ENCODE assay signal across 25 cellular contexts in the genomic region with DNA sequence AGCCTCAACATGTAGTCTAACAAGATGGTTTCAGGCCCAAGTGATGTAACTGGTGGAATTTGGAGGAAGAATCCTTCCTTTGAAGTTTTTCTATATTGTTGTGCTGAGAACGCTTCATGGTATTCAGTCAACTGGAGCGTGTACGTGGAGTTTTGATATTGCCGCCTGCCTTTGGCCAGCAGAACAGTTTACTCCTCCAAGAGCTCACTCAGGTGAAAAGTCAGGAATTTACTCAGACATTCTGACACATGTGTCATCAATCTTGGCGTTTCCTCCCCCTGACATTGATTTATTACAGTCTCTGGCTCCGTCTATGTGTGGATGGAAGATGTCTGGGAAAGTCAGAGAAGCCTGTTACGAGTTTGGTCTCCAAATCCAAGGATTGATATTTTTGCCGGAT. TPM values are rescaled to one million over a fixed set of nuclear protein-coding genes. Genes with fewer than 3 reads are reported as not detected.
DNase-seq lines count a peak whose midpoint lies in the region; ATAC-seq, FAIRE-seq and TF ChIP-seq lines count a peak whose summit lies in the region.
"Had no signal": no experiment of that assay in that cellular context is flagged by ENCODE, and none has a peak within 500 bp of the region (broad histone marks: within the 10 kb centered on the region; RNA-seq: fewer than 3 reads in every experiment).

No MANE protein-coding gene starts in this region.

- no peaks in the 10 kb centered on the region for H3K36me3 ChIP-seq in SK-N-SH (replicated peaks in 1 of 2; ENCODE audit: control insufficient read depth in 1 of 2, insufficient read depth in 2 of 2, low read length in 1 of 2)
- no peaks in the 10 kb centered on the region for H3K36me3 ChIP-seq in astrocyte (ENCODE audit: insufficient read depth, low read length)
- no peaks in the 10 kb centered on the region for H3K36me3 ChIP-seq in keratinocyte (ENCODE audit: control insufficient read depth in 2 of 2, extremely low read depth in 1 of 2, insufficient read depth in 2 of 2, low read length in 2 of 2)
- no peaks in the 10 kb centered on the region for H3K36me3 ChIP-seq in smooth muscle cell (ENCODE audit: low read depth)
- H3K36me3 ChIP-seq in uterus, result no peaks in the 10 kb centered on the region
- H3K36me3 ChIP-seq: BE2C, upper lobe of right lung had no signal

- H4K20me1 ChIP-seq in SK-N-SH (ENCODE audit: insufficient read depth) (no peaks in the 10 kb centered on the region), astrocyte (ENCODE audit: insufficient read depth, low read length) (no peaks in the 10 kb centered on the region), keratinocyte (ENCODE audit: control insufficient read depth, extremely low read depth, insufficient read depth, low read length) (no peaks in the 10 kb centered on the region), smooth muscle cell (ENCODE audit: low read depth) (no peaks in the 10 kb centered on the region)

- H3F3A ChIP-seq in SK-N-SH (replicated peaks; ENCODE audit: insufficient read depth) (peaks cover 34% of the 10 kb centered on the region), smooth muscle cell (ENCODE audit: low read depth) (no peaks in the 10 kb centered on the region)

- ATAC-seq in SK-N-SH treated with all-trans-retinoic acid at 6 μM for 48 hours, result no peak
- ATAC-seq in GM18505 (IDR thresholded peaks at IDR 0.05; ENCODE audit: unreplicated experiment), result no peak
- ATAC-seq: activated CD8-positive, alpha-beta T cell treated with anti-CD3 and anti-CD28 coated beads for 36 hours; left ventricle myocardium superior; mucosa of descending colon; upper lobe of right lung had no signal

- H3K4me3 Mint-ChIP-seq in astrocyte (ENCODE audit: unreplicated experiment), result no peak overlapping the region
- H3K4me3 Mint-ChIP-seq: activated CD8-positive, alpha-beta T cell treated with anti-CD3 and anti-CD28 coated beads for 36 hours; H9 had no signal

- H3K4me2 ChIP-seq in SK-N-SH (no peak overlapping the region), astrocyte (ENCODE audit: low read length) (no peak overlapping the region), keratinocyte (ENCODE audit: control insufficient read depth, extremely low read depth, insufficient read depth, low read depth, low read length) (peak overlapping the region; percentile 80), smooth muscle cell (no peak overlapping the region)

- no peaks in the 10 kb centered on the region for H3K36me3 Mint-ChIP-seq in astrocyte (ENCODE audit: low read depth, unreplicated experiment)

- H3K4me3 ChIP-seq in SK-N-SH (ENCODE audit: low read depth in 2 of 2, low read length in 1 of 2) (no peak overlapping the region), astrocyte (ENCODE audit: insufficient read depth, low read depth, low read length) (no peak overlapping the region), keratinocyte (ENCODE audit: control insufficient read depth in 2 of 3, extremely low read depth in 1 of 3, insufficient read depth in 2 of 3, low read depth in 1 of 3, low read length in 3 of 3) (peak overlapping the region in 1 of 3 experiments; percentile 38), smooth muscle cell (no peak overlapping the region), uterus (no peak overlapping the region)
- H3K4me3 ChIP-seq: mucosa of descending colon, SK-N-MC, upper lobe of right lung had no signal

- dilution Hi-C loops in keratinocyte (cut with MboI; ENCODE audit: extremely low pct_ligation_motif_present, low sequenced_read_pairs), result no loop called here

- H3K4me1 ChIP-seq in SK-N-SH (ENCODE audit: control insufficient read depth in 1 of 2, insufficient read depth in 2 of 2, low read depth in 1 of 2, low read length in 1 of 2), result peaks cover 0 to 9% of the 10 kb centered on the region in 2 experiments; a peak in 1 of 4 replicates
- peaks cover 21% of the 10 kb centered on the region for H3K4me1 ChIP-seq in astrocyte (ENCODE audit: insufficient read depth, low read length)
- H3K4me1 ChIP-seq in keratinocyte (ENCODE audit: control insufficient read depth, extremely low read depth, insufficient read depth, low read length), result peaks cover 33% of the 10 kb centered on the region
- H3K4me1 ChIP-seq in smooth muscle cell (ENCODE audit: low read depth), result no peaks in the 10 kb centered on the region
- no peaks in the 10 kb centered on the region for H3K4me1 ChIP-seq in uterus
- H3K4me1 ChIP-seq: upper lobe of right lung had no signal

- TF ChIP-seq RAD21 in SK-N-SH (IDR thresholded peaks at IDR 0.05; ENCODE audit: low read length), result no peak

- H3K9me1 ChIP-seq in keratinocyte (ENCODE audit: control insufficient read depth, extremely low read depth, insufficient read depth, low read length), result no peaks in the 10 kb centered on the region

- intact Hi-C loops in uterus (cut with DNase I; ENCODE audit: low total_unique reads), result no loop called here

- FAIRE-seq in astrocyte (lab: Jason Lieb, UNC) (no peak), keratinocyte (lab: Jason Lieb, UNC) (peak; percentile 97)

- H3K9ac ChIP-seq in SK-N-SH (no peak overlapping the region), astrocyte (ENCODE audit: low read length) (no peak overlapping the region), keratinocyte (ENCODE audit: control insufficient read depth, extremely low read depth, insufficient read depth, low read length) (no peak overlapping the region), smooth muscle cell (ENCODE audit: low read depth) (no peak overlapping the region)

- H3K79me2 ChIP-seq in SK-N-SH (ENCODE audit: insufficient read depth), result no peaks in the 10 kb centered on the region
- no peaks in the 10 kb centered on the region for H3K79me2 ChIP-seq in astrocyte (ENCODE audit: insufficient read depth, low read length)
- no peaks in the 10 kb centered on the region for H3K79me2 ChIP-seq in keratinocyte (ENCODE audit: control insufficient read depth, insufficient read depth, low read length)
- H3K79me2 ChIP-seq in smooth muscle cell (ENCODE audit: low read depth), result no peaks in the 10 kb centered on the region

- H3K9me3 ChIP-seq in SK-N-SH (no peaks in the 10 kb centered on the region), astrocyte (ENCODE audit: insufficient read depth, low read depth, low read length) (no peaks in the 10 kb centered on the region), keratinocyte (ENCODE audit: control insufficient read depth, low read depth, low read length) (no peaks in the 10 kb centered on the region), smooth muscle cell (replicated peaks; ENCODE audit: low read depth) (no peaks in the 10 kb centered on the region), uterus (no peaks in the 10 kb centered on the region)
- H3K9me3 ChIP-seq: BE2C, mucosa of descending colon, upper lobe of right lung had no signal

- DNase-seq in SK-N-SH (no peak), astrocyte (ENCODE audit: low read depth) (peak; percentile 68), keratinocyte (ENCODE audit: low read depth, low spot score) (no peak), smooth muscle cell (lab: John Stamatoyannopoulos, UW; ENCODE audit: unreplicated experiment) (no peak), MV-4-11 (lab: John Stamatoyannopoulos, UW) (no peak), uterus (no peak)
- DNase-seq: activated CD8-positive, alpha-beta T cell treated with anti-CD3 and anti-CD28 coated beads for 36 hours; activated naive CD4-positive, alpha-beta T cell; activated T-cell treated with anti-CD3 and anti-CD28 coated beads, Interleukin-2, amount 50 U/mL, for 1 hour; amygdala; BE2C; DND-41; effector CD8-positive, alpha-beta T cell; H9; left ventricle myocardium superior; MM.1S; mucosa of descending colon; NCI-H1694 treated with DMSO at 0.1 percent for 48 hours; NCI-H82; T-helper 9 cell; upper lobe of right lung had no signal

- no peaks in the 10 kb centered on the region for H3K9me2 ChIP-seq in SK-N-SH

- no peak for TF ChIP-seq CTCF in SK-N-SH (IDR thresholded peaks at IDR 0.05)
- no peak for TF ChIP-seq CTCF in astrocyte (IDR thresholded peaks at IDR 0.05; ENCODE audit: insufficient read depth, low read depth, low read length)
- TF ChIP-seq CTCF in keratinocyte (optimal IDR thresholded peaks at IDR 0.05 in 1 of 3, IDR thresholded peaks at IDR 0.05 in 1 of 3, conservative IDR thresholded peaks at IDR 0.05 in 1 of 3; ENCODE audit: extremely low read depth in 1 of 3, insufficient read depth in 2 of 3, low read length in 3 of 3), result no peak
- no peak for TF ChIP-seq CTCF in smooth muscle cell (IDR thresholded peaks at IDR 0.05; ENCODE audit: borderline replicate concordance, insufficient read depth, poor library complexity, severe bottlenecking)
- no peak for TF ChIP-seq CTCF in uterus (IDR thresholded peaks at IDR 0.05)

- TF ChIP-seq EP300 in SK-N-SH (IDR thresholded peaks at IDR 0.05; ENCODE audit: borderline replicate concordance in 1 of 2, low read depth in 1 of 2, low read length in 1 of 2), result no peak

- H3K27ac Mint-ChIP-seq in astrocyte (ENCODE audit: unreplicated experiment), result no peak overlapping the region
- H3K27ac Mint-ChIP-seq: activated CD8-positive, alpha-beta T cell treated with anti-CD3 and anti-CD28 coated beads for 36 hours; H9 had no signal

- TF ChIP-seq POLR2A in GM18505 (IDR thresholded peaks at IDR 0.05; ENCODE audit: borderline replicate concordance, extremely low read depth, insufficient read depth, insufficient read length), result no peak
- TF ChIP-seq POLR2A in uterus (IDR thresholded peaks at IDR 0.05), result no peak

- H2AFZ ChIP-seq in SK-N-SH (ENCODE audit: low read depth) (no peak overlapping the region), astrocyte (ENCODE audit: low read depth, low read length) (peak overlapping the region; percentile 6), keratinocyte (ENCODE audit: control insufficient read depth, low read length) (peak overlapping the region; percentile 58), smooth muscle cell (ENCODE audit: low read depth) (no peak overlapping the region)

- 75% methylated on average over 8 of the region's 8 CpGs for WGBS in SK-N-SH (ENCODE audit: low lambda C conversion rate)
- 56% methylated on average over 8 of the region's 8 CpGs for WGBS in smooth muscle cell (ENCODE audit: low lambda C conversion rate)

- H3K27me3 Mint-ChIP-seq in astrocyte (ENCODE audit: low read depth, unreplicated experiment), result no peaks in the 10 kb centered on the region

- CTCF ChIA-PET in SK-N-SH (lab: Yijun Ruan, JAX), result interaction anchor here (4.2 kb wide), 1 partner anchor 37 kb away, joined by 16 read pairs; no protein-coding TSS in a partner anchor

- H3K27me3 ChIP-seq in SK-N-SH (ENCODE audit: insufficient read depth), result no peaks in the 10 kb centered on the region
- no peaks in the 10 kb centered on the region for H3K27me3 ChIP-seq in astrocyte (ENCODE audit: insufficient read depth, low read length)
- H3K27me3 ChIP-seq in keratinocyte (ENCODE audit: control insufficient read depth, extremely low read depth, insufficient read depth, low read length), result no peaks in the 10 kb centered on the region
- H3K27me3 ChIP-seq in smooth muscle cell (ENCODE audit: low read depth), result no peaks in the 10 kb centered on the region
- no peaks in the 10 kb centered on the region for H3K27me3 ChIP-seq in uterus
- H3K27me3 ChIP-seq: BE2C, upper lobe of right lung had no signal

- POLR2A ChIA-PET in SK-N-SH (lab: Yijun Ruan, JAX), result no interaction called here

- peaks cover 13% of the 10 kb centered on the region for H3K4me1 Mint-ChIP-seq in astrocyte (ENCODE audit: low read depth, unreplicated experiment)

- peaks cover 5% of the 10 kb centered on the region for H3K9me3 Mint-ChIP-seq in astrocyte (ENCODE audit: unreplicated experiment)
- H3K9me3 Mint-ChIP-seq: activated CD8-positive, alpha-beta T cell treated with anti-CD3 and anti-CD28 coated beads for 36 hours; H9 had no signal

- H3K27ac ChIP-seq in SK-N-SH (ENCODE audit: low read depth in 2 of 2, low read length in 1 of 2) (no peak overlapping the region), astrocyte (ENCODE audit: low read depth, low read length) (peak overlapping the region; percentile 41), keratinocyte (ENCODE audit: control insufficient read depth, insufficient read depth, low read length) (peak overlapping the region; percentile 36), smooth muscle cell (ENCODE audit: low read depth) (peak overlapping the region; percentile 43), uterus (no peak overlapping the region)
- H3K27ac ChIP-seq: 22Rv1, SK-N-MC, upper lobe of right lung had no signal

RNA-seq across cellular contexts. Expression of a gene that starts 19.0 kb away (rescaled TPM):
- 548 and 676 TPM in 2 replicates for polyA plus RNA-seq in SK-N-SH (2012; rRNA removed)
- 278 and 460 TPM in 2 replicates for polyA plus RNA-seq in SK-N-SH (2012; cell fraction: cytosol; rRNA removed)
- 675 and 717 TPM in 2 replicates for polyA plus RNA-seq in SK-N-SH (2012; cell fraction: nucleus; rRNA removed)
- total RNA-seq in astrocyte, result 48.2 and 98.9 TPM in 2 replicates
- 18.4 to 50.3 TPM (median 18.7 TPM) in 3 replicates for polyA plus RNA-seq in keratinocyte
- polyA plus RNA-seq in keratinocyte (2011; ENCODE audit: low read depth), result 0.86 TPM
- 16.2 and 22.6 TPM in 2 replicates for polyA plus RNA-seq in keratinocyte (2011; cell fraction: cytosol; rRNA removed)
- polyA plus RNA-seq in keratinocyte (2011; cell fraction: nucleus; rRNA removed), result 30.9 and 32.5 TPM in 2 replicates
- 0.38 and 57.9 TPM in 2 replicates for polyA plus RNA-seq in keratinocyte (2012; ENCODE audit: low replicate concordance)
- polyA minus RNA-seq in keratinocyte, result 27.4 to 122 TPM (median 29.7 TPM) in 3 replicates
- 50.3 TPM for polyA minus RNA-seq in keratinocyte (2011; cell fraction: cytosol; rRNA and poly(A)+ RNA removed)
- 29.2 and 30.7 TPM in 2 replicates for polyA minus RNA-seq in keratinocyte (2011; cell fraction: nucleus; rRNA and poly(A)+ RNA removed)
- total RNA-seq in smooth muscle cell, result 53.6 and 72.0 TPM in 2 replicates
- polyA plus RNA-seq in smooth muscle cell, result 41.7 and 85.6 TPM in 2 replicates
- total RNA-seq in uterus, result 100 to 1,000 TPM; 136 to 639 (median 209) TPM
- total RNA-seq: activated CD8-positive, alpha-beta T cell treated with anti-CD3 and anti-CD28 coated beads for 36 hours had no signal

Comparison
In these comparisons a context has a peak if more than half of its experiments do, and no peak if none do; other contexts are left out.
1. H2AFZ ChIP-seq: peak in astrocyte (single experiment) and keratinocyte (single experiment); none in SK-N-SH (single experiment) and smooth muscle cell (single experiment).
2. H3K27ac ChIP-seq: peak in astrocyte (single experiment), keratinocyte (single experiment) and smooth muscle cell (single experiment); none in SK-N-SH (0 of 2) and uterus (0 of 2).